Comparison of ENCODE assay signal across 17 cellular contexts in genomic region chr6:78832091-78832808, GRCh38. TPM values are rescaled to one million over a fixed set of nuclear protein-coding genes. Genes with fewer than 3 reads are reported as not detected.
A peak's percentile ranks its signal among the peaks of the same experiment; 100 is the strongest.
DNase-seq lines count a peak whose midpoint lies in the region; ATAC-seq and TF ChIP-seq lines count a peak whose summit lies in the region.
"Had no signal": no experiment of that assay in that cellular context is flagged by ENCODE, and none has a peak within 500 bp of the region (broad histone marks: within the 10 kb centered on the region; RNA-seq: fewer than 3 reads in every experiment).

No MANE protein-coding gene starts in this region.

- H3K36me3 Mint-ChIP-seq in MCF 10A (ENCODE audit: insufficient read depth, unreplicated experiment), result no peaks in the 10 kb centered on the region
- H3K36me3 Mint-ChIP-seq: naive thymus-derived CD4-positive, alpha-beta T cell; WTC11 had no signal

- no peaks in the 10 kb centered on the region for H3K4me1 ChIP-seq in mammary epithelial cell (ENCODE audit: insufficient read depth, low read length)
- H3K4me1 ChIP-seq in transverse colon, result peaks cover 0 to 26% (median 9%) of the 10 kb centered on the region in 4 donors
- H3K4me1 ChIP-seq in effector memory CD4-positive, alpha-beta T cell (ENCODE audit: control insufficient read depth, insufficient read depth, low read length, poor library complexity, severe bottlenecking), result no peaks in the 10 kb centered on the region
- H3K4me1 ChIP-seq: BLaER1 treated with 17β-estradiol and CSF1 and Interleukin-3, amounts not matched to agents 10 nM and 100 nM; prostate gland had no signal

- no peaks in the 10 kb centered on the region for H3K9me3 Mint-ChIP-seq in MCF 10A (ENCODE audit: unreplicated experiment)
- H3K9me3 Mint-ChIP-seq: naive thymus-derived CD4-positive, alpha-beta T cell; WTC11 had no signal

- intact Hi-C loops in mammary epithelial cell (cut with micrococcal nuclease) (loop anchor here (10.0 kb wide), 1 partner anchor 1207 kb away; no protein-coding TSS in a partner anchor), MCF 10A (cut with micrococcal nuclease) (loop anchor here (10.0 kb wide), 1 partner anchor 1357 kb away; no protein-coding TSS in a partner anchor), transverse colon (cut with DNase I; ENCODE audit: low total_unique reads) (no loop called here)

- TF ChIP-seq CTCF in mammary epithelial cell (conservative IDR thresholded peaks at IDR 0.05 in 1 of 2, IDR thresholded peaks at IDR 0.05 in 1 of 2; ENCODE audit: extremely low read depth in 1 of 2, insufficient read depth in 1 of 2, low read depth in 1 of 2, low read length in 2 of 2) (no peak), MCF 10A (IDR thresholded peaks at IDR 0.05; ENCODE audit: unreplicated experiment) (no peak), transverse colon (IDR thresholded peaks at IDR 0.05) (no peak)

- H3K27ac Mint-ChIP-seq in MCF 10A (ENCODE audit: low read depth, unreplicated experiment), result no peak overlapping the region
- H3K27ac Mint-ChIP-seq: naive thymus-derived CD4-positive, alpha-beta T cell; WTC11 had no signal

- POLR2A ChIA-PET in MCF 10A (lab: Yijun Ruan, JAX), result interaction anchor here (1.0 kb wide), 1 partner anchor 10 kb away, joined by 5 read pairs; no protein-coding TSS in a partner anchor

- H3K4me3 ChIP-seq in mammary epithelial cell (replicated peaks in 1 of 3; ENCODE audit: insufficient read depth in 1 of 3, low read depth in 2 of 3, low read length in 3 of 3), result no peak overlapping the region
- no peak overlapping the region for H3K4me3 ChIP-seq in transverse colon
- H3K4me3 ChIP-seq in effector memory CD4-positive, alpha-beta T cell (ENCODE audit: insufficient read depth, low read depth, low read length, poor library complexity, severe bottlenecking), result no peak overlapping the region
- H3K4me3 ChIP-seq: BLaER1 treated with 17β-estradiol and CSF1 and Interleukin-3, amounts not matched to agents 10 nM and 100 nM; prostate gland had no signal

- H3K4me2 ChIP-seq in mammary epithelial cell (ENCODE audit: insufficient read depth, low read depth, low read length), result no peak overlapping the region
- H3K4me2 ChIP-seq: BLaER1 treated with 17β-estradiol and CSF1 and Interleukin-3, amounts not matched to agents 10 nM and 100 nM had no signal

- H3K27me3 ChIP-seq in mammary epithelial cell (ENCODE audit: insufficient read depth, low read length) (no peaks in the 10 kb centered on the region), transverse colon (no peaks in the 10 kb centered on the region)
- no peaks in the 10 kb centered on the region for H3K27me3 ChIP-seq in effector memory CD4-positive, alpha-beta T cell (replicated peaks; ENCODE audit: control insufficient read depth, insufficient read depth, low read length, poor library complexity, severe bottlenecking)
- H3K27me3 ChIP-seq: BLaER1 treated with 17β-estradiol and CSF1 and Interleukin-3, amounts not matched to agents 10 nM and 100 nM had no signal

- no peaks in the 10 kb centered on the region for H3K4me1 Mint-ChIP-seq in MCF 10A (ENCODE audit: insufficient read depth, unreplicated experiment)
- H3K4me1 Mint-ChIP-seq: naive thymus-derived CD4-positive, alpha-beta T cell; WTC11 had no signal

- H3K27ac ChIP-seq in mammary epithelial cell (ENCODE audit: insufficient read depth, low read depth, low read length) (no peak overlapping the region), transverse colon (peak overlapping the region; percentile 2 to 52 (median 48))
- H3K27ac ChIP-seq in effector memory CD4-positive, alpha-beta T cell (ENCODE audit: insufficient read depth, low read length, poor library complexity, severe bottlenecking), result no peak overlapping the region
- H3K27ac ChIP-seq: BLaER1 treated with 17β-estradiol and CSF1 and Interleukin-3, amounts not matched to agents 10 nM and 100 nM had no signal

- TF ChIP-seq EP300 in transverse colon (IDR thresholded peaks at IDR 0.05; ENCODE audit: low read depth), result no peak

- H3K4me3 Mint-ChIP-seq in MCF 10A (ENCODE audit: unreplicated experiment), result no peak overlapping the region
- H3K4me3 Mint-ChIP-seq: naive thymus-derived CD4-positive, alpha-beta T cell; WTC11 had no signal

- dilution Hi-C loops in mammary epithelial cell (cut with HindIII; ENCODE audit: low sequenced_read_pairs), result no loop called here

- H3K36me3 ChIP-seq in mammary epithelial cell (ENCODE audit: insufficient read depth, low read length) (no peaks in the 10 kb centered on the region), transverse colon (no peaks in the 10 kb centered on the region)
- no peaks in the 10 kb centered on the region for H3K36me3 ChIP-seq in effector memory CD4-positive, alpha-beta T cell (ENCODE audit: control insufficient read depth, insufficient read depth, low read length)
- H3K36me3 ChIP-seq: BLaER1 treated with 17β-estradiol and CSF1 and Interleukin-3, amounts not matched to agents 10 nM and 100 nM; prostate gland had no signal

- H3K9me3 ChIP-seq in mammary epithelial cell (replicated peaks; ENCODE audit: insufficient read depth, low read length) (no peaks in the 10 kb centered on the region), transverse colon (no peaks in the 10 kb centered on the region)
- H3K9me3 ChIP-seq in effector memory CD4-positive, alpha-beta T cell (ENCODE audit: control insufficient read depth, low read length), result no peaks in the 10 kb centered on the region
- H3K9me3 ChIP-seq: BLaER1 treated with 17β-estradiol and CSF1 and Interleukin-3, amounts not matched to agents 10 nM and 100 nM; prostate gland had no signal

- BruUV-seq in mammary epithelial cell (replicated peaks; lab: Mats Ljungman, UMichigan) (no TSS peak), MCF 10A (replicated peaks; lab: Mats Ljungman, UMichigan) (no TSS peak)

- H2AFZ ChIP-seq in mammary epithelial cell (ENCODE audit: low read depth, low read length), result no peak overlapping the region

- no peak for TF ChIP-seq POLR2A in transverse colon (IDR thresholded peaks at IDR 0.05)

- H3K9ac ChIP-seq in mammary epithelial cell (ENCODE audit: insufficient read depth, low read length), result no peak overlapping the region
- H3K9ac ChIP-seq: BLaER1 treated with 17β-estradiol and CSF1 and Interleukin-3, amounts not matched to agents 10 nM and 100 nM had no signal

- no peaks in the 10 kb centered on the region for H3K79me2 ChIP-seq in mammary epithelial cell (ENCODE audit: insufficient read depth, low read length)

- DNase-seq in mammary epithelial cell (peak; percentile 6), MCF 10A (ENCODE audit: unreplicated experiment) (no peak), astrocyte of the hippocampus (ENCODE audit: low read depth, low spot score) (peak; percentile 75), transverse colon (no peak), NCI-H1694 treated with DMSO at 0.1 percent for 48 hours (lab: John Stamatoyannopoulos, UW) (no peak), cortex of kidney (lab: John Stamatoyannopoulos, UW) (no peak)
- DNase-seq in effector memory CD4-positive, alpha-beta T cell, result no peak
- DNase-seq: 8988T; activated gamma-delta T cell treated with Interleukin-2 at 50 U/mL for 16 hours; DMS153; naive thymus-derived CD4-positive, alpha-beta T cell; NCI-H510A treated with DMSO at 0.1 percent for 48 hours; stimulated activated CD4-positive, alpha-beta T cell treated with anti-CD3 and anti-CD28 coated beads, Interleukin-12 subunit alpha, Interleukin-12 subunit beta, amount 100 ng/mL, for 4 hours had no signal

- no peaks in the 10 kb centered on the region for H4K20me1 ChIP-seq in mammary epithelial cell (ENCODE audit: insufficient read depth, low read length)
- H4K20me1 ChIP-seq: BLaER1 treated with 17β-estradiol and CSF1 and Interleukin-3, amounts not matched to agents 10 nM and 100 nM had no signal

- in situ Hi-C loops in mammary epithelial cell (cut with MboI; ENCODE audit: low sequenced_read_pairs in 2 of 2), result no loop called here
- in situ Hi-C loops in transverse colon (cut with MboI; ENCODE audit: low pct_ligation_motif_present in 1 of 4, low pct_unique_long_range_greater_than_20kb in 1 of 4, low sequenced_read_pairs in 3 of 4), result no loop called here

- no peaks in the 10 kb centered on the region for H3K27me3 Mint-ChIP-seq in MCF 10A (ENCODE audit: insufficient read depth, unreplicated experiment)

- ATAC-seq in HG02938 (IDR thresholded peaks at IDR 0.05; ENCODE audit: unreplicated experiment), result peak; percentile 76
- ATAC-seq: naive thymus-derived CD4-positive, alpha-beta T cell; WTC11 had no signal

- CTCF ChIA-PET in mammary epithelial cell (lab: Charles Lee; ENCODE audit: low non-redundant PET) (interaction anchor here (0.6 kb wide), 1 partner anchor 21 kb away, joined by 3 read pairs; no protein-coding TSS in a partner anchor), MCF 10A (lab: Yijun Ruan, JAX) (interaction anchor here (0.6 to 2.4 kb wide), 3 partner anchors 79 to 1212 kb away, joined by 3 to 9 read pairs (median 5); no protein-coding TSS in a partner anchor)

RNA-seq across cellular contexts. Expression of gene IRAK1BP1, which starts 35.1 kb away (rescaled TPM):
- total RNA-seq in mammary epithelial cell (1 to 10 TPM; 6.2 to 8.0 TPM), MCF 10A (2022) (4.6 and 6.6 TPM in 2 replicates), transverse colon (1 to 10 TPM in 3 of 4 donors, not detected in 1; 1.6 to 3.7 (median 2.9) TPM)
- 2.3 TPM for polyA plus RNA-seq in mammary epithelial cell
- polyA minus RNA-seq in mammary epithelial cell, result 3.6 TPM

Comparison
In these comparisons a context has a peak if more than half of its experiments do, and no peak if none do; other contexts are left out.
1. DNase-seq: peak in mammary epithelial cell (single experiment) and astrocyte of the hippocampus (single experiment); none in MCF 10A (single experiment), transverse colon (single experiment), effector memory CD4-positive, alpha-beta T cell (0 of 3), NCI-H1694 treated with DMSO at 0.1 percent for 48 hours (single experiment) and cortex of kidney (single experiment).
2. H3K27ac ChIP-seq: peak in transverse colon (4 of 4); none in mammary epithelial cell (single experiment) and effector memory CD4-positive, alpha-beta T cell (single experiment).